In the genomic region with DNA sequence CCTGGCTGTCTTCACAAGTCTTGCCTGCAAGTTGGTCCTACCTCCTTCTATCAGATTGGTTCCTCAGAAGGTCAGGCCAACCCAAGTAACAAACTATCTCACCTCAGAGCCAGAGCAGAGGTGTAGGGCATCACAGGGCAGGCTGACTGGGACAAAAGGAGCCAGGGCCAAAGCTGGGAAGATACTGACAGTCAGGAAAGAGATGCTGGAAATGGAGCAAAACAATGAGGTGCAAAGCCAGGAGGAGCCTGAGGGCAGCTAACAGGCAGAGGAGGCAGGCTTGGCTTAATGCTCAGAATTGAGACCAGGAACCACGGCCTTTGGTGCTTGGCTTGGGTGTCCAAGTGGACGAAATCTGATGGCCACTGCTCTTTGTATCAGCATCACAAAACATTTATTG, we compare ENCODE assay signal across 11 cellular contexts.
DNase-seq lines count a peak whose midpoint lies in the region; ATAC-seq, FAIRE-seq and TF ChIP-seq lines count a peak whose summit lies in the region.
"Had no signal": no experiment of that assay in that cellular context is flagged by ENCODE, and none has a peak within 500 bp of the region (broad histone marks: within the 10 kb centered on the region; RNA-seq: fewer than 3 reads in every experiment).

No MANE protein-coding gene starts in this region.

- DNase-seq in activated naive CD4-positive, alpha-beta T cell treated with anti-CD3 and anti-CD28 coated beads, Interleukin-2, amount 10 ng/mL, durations not matched to agents 7 days and 5 days, result no peak
- DNase-seq in activated naive CD4-positive, alpha-beta T cell treated with anti-CD3 and anti-CD28 coated beads for 36 hours, result no peak
- DNase-seq in GM12878 (ENCODE audit: low read depth, low spot score) (no peak), natural killer cell (no peak), transverse colon (no peak), NCI-H2196 (lab: John Stamatoyannopoulos, UW; ENCODE audit: unreplicated experiment) (no peak), HPDE6-E6E7 (ENCODE audit: extremely low spot score) (no peak)
- DNase-seq: NK-92 treated with Interleukin-12 subunit alpha and Interleukin-12 subunit beta, amount 100 ng/mL, for 24 hours had no signal

- H3K36me3 ChIP-seq in GM12878 (ENCODE audit: control insufficient read depth in 2 of 2, insufficient read depth in 2 of 2, low read length in 1 of 2), result peaks cover 0 to 5% of the 10 kb centered on the region in 2 experiments; a peak in 2 of 4 replicates
- no peaks in the 10 kb centered on the region for H3K36me3 ChIP-seq in transverse colon

- ATAC-seq in GM12878 (no peak), natural killer cell (no peak), HG03135 (IDR thresholded peaks at IDR 0.05; ENCODE audit: unreplicated experiment) (no peak)

- no peaks in the 10 kb centered on the region for H3K9me3 Mint-ChIP-seq in activated naive CD4-positive, alpha-beta T cell treated with anti-CD3 and anti-CD28 coated beads, Interleukin-2, amount 10 ng/mL, durations not matched to agents 7 days and 5 days
- no peaks in the 10 kb centered on the region for H3K9me3 Mint-ChIP-seq in activated naive CD4-positive, alpha-beta T cell treated with anti-CD3 and anti-CD28 coated beads for 36 hours
- no peaks in the 10 kb centered on the region for H3K9me3 Mint-ChIP-seq in natural killer cell

- SMC1A ChIA-PET in GM12878 (lab: Charles Lee; ENCODE audit: uncharacterized antibody, unreplicated experiment), result interaction anchor here (10.7 kb wide), 1 partner anchor 12 kb away, joined by 280 read pairs; no protein-coding TSS in a partner anchor

- no peak overlapping the region for H3K9ac ChIP-seq in GM12878 (ENCODE audit: control insufficient read depth, insufficient read depth, low read length)

- H3K27me3 ChIP-seq in GM12878 (replicated peaks in 1 of 2; ENCODE audit: control insufficient read depth in 2 of 2, insufficient read depth in 2 of 2, low read length in 1 of 2), result no peaks in the 10 kb centered on the region
- H3K27me3 ChIP-seq in transverse colon, result no peaks in the 10 kb centered on the region

- peaks cover 27% of the 10 kb centered on the region for H3K36me3 Mint-ChIP-seq in activated naive CD4-positive, alpha-beta T cell treated with anti-CD3 and anti-CD28 coated beads, Interleukin-2, amount 10 ng/mL, durations not matched to agents 7 days and 5 days
- H3K36me3 Mint-ChIP-seq in activated naive CD4-positive, alpha-beta T cell treated with anti-CD3 and anti-CD28 coated beads for 36 hours (ENCODE audit: low read depth), result no peaks in the 10 kb centered on the region
- H3K36me3 Mint-ChIP-seq in natural killer cell, result no peaks in the 10 kb centered on the region

- H3K27ac ChIP-seq in GM12878 (ENCODE audit: control insufficient read depth, insufficient read depth) (peak overlapping the region; percentile 94), transverse colon (peak overlapping the region; percentile 99)

- TF ChIP-seq EP300 in GM12878 (IDR thresholded peaks at IDR 0.05; ENCODE audit: borderline replicate concordance in 1 of 2, control insufficient read depth in 1 of 2, low read depth in 2 of 2, low read length in 2 of 2), result no peak
- TF ChIP-seq EP300 in transverse colon (IDR thresholded peaks at IDR 0.05; ENCODE audit: low read depth), result no peak

- FAIRE-seq in GM12878 (lab: Jason Lieb, UNC), result no peak
- FAIRE-seq: H1, TTC549 had no signal

- H3K27ac Mint-ChIP-seq in activated naive CD4-positive, alpha-beta T cell treated with anti-CD3 and anti-CD28 coated beads, Interleukin-2, amount 10 ng/mL, durations not matched to agents 7 days and 5 days, result peak overlapping the region; percentile 96
- no peak overlapping the region for H3K27ac Mint-ChIP-seq in activated naive CD4-positive, alpha-beta T cell treated with anti-CD3 and anti-CD28 coated beads for 36 hours
- peak overlapping the region; percentile 88 to 92 for H3K27ac Mint-ChIP-seq in natural killer cell

- no peak for TF ChIP-seq POLR2A in GM12878 (IDR thresholded peaks at IDR 0.05; ENCODE audit: low read depth, low read length)
- no peak for TF ChIP-seq POLR2A in transverse colon (IDR thresholded peaks at IDR 0.05)

- no peak overlapping the region for H2AFZ ChIP-seq in GM12878 (ENCODE audit: control insufficient read depth, low read depth, low read length)

- in situ Hi-C loops in GM12878 (cut with MboI), result no loop called here
- in situ Hi-C loops in transverse colon (cut with MboI; ENCODE audit: low pct_ligation_motif_present in 1 of 4, low pct_unique_long_range_greater_than_20kb in 1 of 4, low sequenced_read_pairs in 3 of 4), result no loop called here

- BruUV-seq in GM12878 (replicated peaks; lab: Mats Ljungman, UMichigan), result no TSS peak

- H3K27me3 Mint-ChIP-seq in activated naive CD4-positive, alpha-beta T cell treated with anti-CD3 and anti-CD28 coated beads, Interleukin-2, amount 10 ng/mL, durations not matched to agents 7 days and 5 days, result no peaks in the 10 kb centered on the region
- no peaks in the 10 kb centered on the region for H3K27me3 Mint-ChIP-seq in activated naive CD4-positive, alpha-beta T cell treated with anti-CD3 and anti-CD28 coated beads for 36 hours (ENCODE audit: low read depth)
- no peaks in the 10 kb centered on the region for H3K27me3 Mint-ChIP-seq in natural killer cell (ENCODE audit: low read depth in 2 of 2)

- no peak overlapping the region for H3K4me3 Mint-ChIP-seq in activated naive CD4-positive, alpha-beta T cell treated with anti-CD3 and anti-CD28 coated beads, Interleukin-2, amount 10 ng/mL, durations not matched to agents 7 days and 5 days
- no peak overlapping the region for H3K4me3 Mint-ChIP-seq in activated naive CD4-positive, alpha-beta T cell treated with anti-CD3 and anti-CD28 coated beads for 36 hours
- peak overlapping the region; percentile 86 for H3K4me3 Mint-ChIP-seq in natural killer cell

- 96% methylated on average over 2 of the region's 2 CpGs for WGBS in GM12878 (ENCODE audit: insufficient coverage, insufficient replicate concordance, low lambda C conversion rate, missing lambda C conversion rate)
- WGBS in transverse colon (ENCODE audit: low coverage in 1 of 2), 2 donors, result 94% methylated on average over 2 of the region's 2 CpGs; no CpG with 5 or more reads in 1 of the 2 donors

- POLR2A ChIA-PET in GM12878 (lab: Charles Lee), result interaction anchor here (2.9 to 10.2 kb wide), 2 partner anchors 13 to 24 kb away, joined by 22 to 260 read pairs; a partner anchor contains a TSS

- no peaks in the 10 kb centered on the region for H3K9me3 ChIP-seq in GM12878 (replicated peaks; ENCODE audit: control insufficient read depth, insufficient read depth, low read length)
- no peaks in the 10 kb centered on the region for H3K9me3 ChIP-seq in transverse colon

- H3K4me1 ChIP-seq in GM12878 (ENCODE audit: control insufficient read depth, insufficient read depth, low read length), result peaks cover 56% of the 10 kb centered on the region
- peaks cover 29 to 55% (median 42%) of the 10 kb centered on the region in 4 donors for H3K4me1 ChIP-seq in transverse colon

- H4K20me1 ChIP-seq in GM12878 (ENCODE audit: control insufficient read depth, insufficient read depth), result no peaks in the 10 kb centered on the region

- no peak for TF ChIP-seq RAD21 in GM12878 (IDR thresholded peaks at IDR 0.05; ENCODE audit: insufficient read depth, low read depth, low read length)

- H3K79me2 ChIP-seq in GM12878 (ENCODE audit: control insufficient read depth, insufficient read depth, low read length), result peaks cover 86% of the 10 kb centered on the region

- RAD21 ChIA-PET in GM12878 (lab: Charles Lee; ENCODE audit: unreplicated experiment), result interaction anchor here (25.9 kb wide), 1 partner anchor 22 kb away, joined by 710 read pairs; a partner anchor contains a TSS

- H3K4me1 Mint-ChIP-seq in activated naive CD4-positive, alpha-beta T cell treated with anti-CD3 and anti-CD28 coated beads, Interleukin-2, amount 10 ng/mL, durations not matched to agents 7 days and 5 days, result peaks cover 66% of the 10 kb centered on the region
- H3K4me1 Mint-ChIP-seq in activated naive CD4-positive, alpha-beta T cell treated with anti-CD3 and anti-CD28 coated beads for 36 hours (ENCODE audit: low read depth), result peaks cover 53% of the 10 kb centered on the region
- peaks cover 58 to 66% of the 10 kb centered on the region in 2 donors for H3K4me1 Mint-ChIP-seq in natural killer cell

- intact Hi-C loops in activated naive CD4-positive, alpha-beta T cell treated with anti-CD3 and anti-CD28 coated beads for 36 hours (cut with micrococcal nuclease), result no loop called here
- intact Hi-C loops in GM12878 (cut with micrococcal nuclease; ENCODE audit: unreplicated experiment) (loop anchor here (1.0 kb wide), 1 partner anchor 12 kb away; no protein-coding TSS in a partner anchor), natural killer cell (cut with micrococcal nuclease) (no loop called here), transverse colon (cut with DNase I; ENCODE audit: low total_unique reads) (no loop called here)

- peak overlapping the region; percentile 97; the same call in 1 of the 2 replicates for H3K4me3 ChIP-seq in GM12878
- H3K4me3 ChIP-seq in transverse colon, result no peak overlapping the region

- CTCF ChIA-PET in activated naive CD4-positive, alpha-beta T cell treated with anti-CD3 and anti-CD28 coated beads, Interleukin-2, amount 10 ng/mL, durations not matched to agents 7 days and 5 days (lab: Charles Lee), result no interaction called here
- CTCF ChIA-PET in activated naive CD4-positive, alpha-beta T cell treated with anti-CD3 and anti-CD28 coated beads for 36 hours (lab: Charles Lee), result no interaction called here
- CTCF ChIA-PET in GM12878 (lab: Yijun Ruan, JAX), result interaction anchor here (1.0 to 8.2 kb wide), 2 partner anchors 11 to 43 kb away, joined by 4 to 91 read pairs; no protein-coding TSS in a partner anchor

- TF ChIP-seq CTCF in GM12878 (IDR thresholded peaks at IDR 0.05 in 2 of 3, conservative IDR thresholded peaks at IDR 0.05 in 1 of 3; ENCODE audit: control insufficient read depth in 2 of 3, extremely low read depth in 1 of 3, insufficient read depth in 1 of 3, low read depth in 3 of 3, low read length in 3 of 3), result no peak
- TF ChIP-seq CTCF in natural killer cell (IDR thresholded peaks at IDR 0.05), result no peak
- TF ChIP-seq CTCF in transverse colon (IDR thresholded peaks at IDR 0.05), result no peak

- H3K4me2 ChIP-seq in GM12878 (ENCODE audit: control insufficient read depth, insufficient read depth), result peak overlapping the region; percentile 90

TF ChIP-seq in GM12878, 131 proteins besides CTCF, POLR2A, EP300 and RAD21:
- no peak for TF ChIP-seq NFXL1 (IDR thresholded peaks at IDR 0.05; ENCODE audit: borderline replicate concordance)
- TF ChIP-seq IKZF1 (conservative IDR thresholded peaks at IDR 0.05), result 0 out of 2 replicates have a peak, but pooled peaks have one; percentile 5
TF ChIP-seq in GM12878: peak in this region for 1.
